Comparison of ENCODE assay signal across 20 cellular contexts in genomic region chr2:10002681-10003080, GRCh38. TPM values are rescaled to one million over a fixed set of nuclear protein-coding genes. Genes with fewer than 3 reads are reported as not detected.
DNase-seq lines count a peak whose midpoint lies in the region; ATAC-seq and TF ChIP-seq lines count a peak whose summit lies in the region.
"Had no signal": no experiment of that assay in that cellular context is flagged by ENCODE, and none has a peak within 500 bp of the region (broad histone marks: within the 10 kb centered on the region; RNA-seq: fewer than 3 reads in every experiment).

No MANE protein-coding gene starts in this region.

- DNase-seq in cardiac septum (ENCODE audit: low spot score), result peak; percentile 36
- DNase-seq in heart left ventricle, result no peak
- peak; percentile 33 for DNase-seq in left lobe of liver (ENCODE audit: low spot score)
- DNase-seq in mucosa of gallbladder (ENCODE audit: low spot score), result no peak
- DNase-seq in hypothalamus (lab: John Stamatoyannopoulos, UW), result no peak
- no peak for DNase-seq in activated naive CD4-positive, alpha-beta T cell treated with anti-CD3 and anti-CD28 coated beads, Interleukin-2, amount 10 ng/mL, durations not matched to agents 7 days and 5 days
- DNase-seq: COR-L47, DMS 273 treated with DMSO at 0.1 percent for 48 hours, DMS79 treated with DMSO at 0.1 percent for 48 hours, IMR-90, NCI-H1092 treated with DMSO at 0.1 percent for 48 hours, NCI-H1436 treated with DMSO at 0.1 percent for 48 hours, NCI-H1930, NCI-H510A, NCI-H748 treated with DMSO at 0.1 percent for 48 hours, PC-9, RPMI8226, SIG-M5 had no signal

- H3K27me3 Mint-ChIP-seq in activated naive CD4-positive, alpha-beta T cell treated with anti-CD3 and anti-CD28 coated beads, Interleukin-2, amount 10 ng/mL, durations not matched to agents 7 days and 5 days, result peaks cover 41% of the 10 kb centered on the region

- H3K27ac ChIP-seq in heart left ventricle, result peak overlapping the region in 2 of 12 donors; percentile 42 to 51
- H3K27ac ChIP-seq in subcutaneous abdominal adipose tissue (ENCODE audit: low read depth, low read length), result peak overlapping the region; percentile 84
- H3K27ac ChIP-seq: KMS-11, PC-9 had no signal

- no peaks in the 10 kb centered on the region for H3K9me3 ChIP-seq in heart left ventricle
- no peaks in the 10 kb centered on the region for H3K9me3 ChIP-seq in subcutaneous abdominal adipose tissue (ENCODE audit: control insufficient read depth in 5 of 5, low read length in 5 of 5)

- ATAC-seq in heart left ventricle (no peak), left lobe of liver (no peak)

- H3K9ac ChIP-seq in subcutaneous abdominal adipose tissue (ENCODE audit: low read length in 5 of 5), result peak overlapping the region in 4 of 5 donors; percentile 21 to 77 (median 60)
- H3K9ac ChIP-seq: KMS-11 had no signal

- intact Hi-C loops in cardiac septum (cut with DNase I) (no loop called here), heart left ventricle (cut with DNase I) (no loop called here)

- H3K4me1 Mint-ChIP-seq in activated naive CD4-positive, alpha-beta T cell treated with anti-CD3 and anti-CD28 coated beads, Interleukin-2, amount 10 ng/mL, durations not matched to agents 7 days and 5 days, result no peaks in the 10 kb centered on the region

- no peaks in the 10 kb centered on the region for H3K36me3 Mint-ChIP-seq in activated naive CD4-positive, alpha-beta T cell treated with anti-CD3 and anti-CD28 coated beads, Interleukin-2, amount 10 ng/mL, durations not matched to agents 7 days and 5 days

- WGBS in heart left ventricle, 4 donors, result 92 to 93% (median 92%) methylated on average over 9 of the region's 9 CpGs

- H3K4me3 Mint-ChIP-seq in activated naive CD4-positive, alpha-beta T cell treated with anti-CD3 and anti-CD28 coated beads, Interleukin-2, amount 10 ng/mL, durations not matched to agents 7 days and 5 days, result no peak overlapping the region

- TF ChIP-seq CTCF in heart left ventricle (IDR thresholded peaks at IDR 0.05), result no peak

- H3K9me3 Mint-ChIP-seq in activated naive CD4-positive, alpha-beta T cell treated with anti-CD3 and anti-CD28 coated beads, Interleukin-2, amount 10 ng/mL, durations not matched to agents 7 days and 5 days, result no peaks in the 10 kb centered on the region

- peaks cover 0 to 25% (median 13%) of the 10 kb centered on the region in 12 donors for H3K4me1 ChIP-seq in heart left ventricle
- H3K4me1 ChIP-seq in subcutaneous abdominal adipose tissue (ENCODE audit: control insufficient read depth in 5 of 5, insufficient read depth in 5 of 5, low read length in 5 of 5), result peaks cover 5 to 53% (median 40%) of the 10 kb centered on the region in 5 donors

- H3K4me3 ChIP-seq in heart left ventricle (no peak overlapping the region), subcutaneous abdominal adipose tissue (ENCODE audit: low read depth in 1 of 5, low read length in 5 of 5) (no peak overlapping the region)
- H3K4me3 ChIP-seq: PC-9 had no signal

- no peak overlapping the region for H3K27ac Mint-ChIP-seq in activated naive CD4-positive, alpha-beta T cell treated with anti-CD3 and anti-CD28 coated beads, Interleukin-2, amount 10 ng/mL, durations not matched to agents 7 days and 5 days

- CTCF ChIA-PET in activated naive CD4-positive, alpha-beta T cell treated with anti-CD3 and anti-CD28 coated beads, Interleukin-2, amount 10 ng/mL, durations not matched to agents 7 days and 5 days (lab: Charles Lee), result no interaction called here

- H3K36me3 ChIP-seq in heart left ventricle, result no peaks in the 10 kb centered on the region
- H3K36me3 ChIP-seq in subcutaneous abdominal adipose tissue (ENCODE audit: control insufficient read depth in 5 of 5, insufficient read depth in 5 of 5, low read length in 5 of 5), result peaks cover 0 to 5% (median 0%) of the 10 kb centered on the region in 5 donors

- H3K27me3 ChIP-seq in heart left ventricle (no peaks in the 10 kb centered on the region), subcutaneous abdominal adipose tissue (ENCODE audit: control insufficient read depth in 5 of 5, insufficient read depth in 4 of 5, low read length in 5 of 5) (no peaks in the 10 kb centered on the region)

- TF ChIP-seq POLR2A in heart left ventricle (IDR thresholded peaks at IDR 0.05), result no peak

RNA-seq across cellular contexts. Expression of gene KLF11, which starts 40.7 kb away (rescaled TPM):
- total RNA-seq in cardiac septum (22.3 TPM), heart left ventricle (10 to 100 TPM; 11.8 to 43.8 (median 21.4) TPM), left lobe of liver (12.2 TPM), mucosa of gallbladder (22.8 TPM)
- polyA plus RNA-seq in heart left ventricle, result 1 to 10 TPM; 5.4 to 8.0 TPM

RNA-seq across cellular contexts. Expression of gene GRHL1, which starts 51.2 kb away (rescaled TPM):
- total RNA-seq in cardiac septum, result 1.1 TPM
- 1 to 10 TPM in 6 of 9 donors, under 1 TPM in 3; 0.79 to 2.8 (median 1.1) TPM for total RNA-seq in heart left ventricle
- under 1 TPM; 0.50 to 0.57 TPM for polyA plus RNA-seq in heart left ventricle
- total RNA-seq in left lobe of liver, result 4.7 TPM
- total RNA-seq in mucosa of gallbladder, result 7.2 TPM

Comparison
In these comparisons a context has a peak if more than half of its experiments do, and no peak if none do; other contexts are left out.
1. DNase-seq: peak in cardiac septum (single experiment) and left lobe of liver (single experiment); none in heart left ventricle (0 of 5), mucosa of gallbladder (single experiment), hypothalamus (0 of 51) and activated naive CD4-positive, alpha-beta T cell treated with anti-CD3 and anti-CD28 coated beads, Interleukin-2, amount 10 ng/mL, durations not matched to agents 7 days and 5 days (single experiment).